ENCODE assay signal across 1 cellular context in genomic region chr14:68460541-68460940, GRCh38.
TF ChIP-seq lines count a peak whose summit lies in the region.

No MANE protein-coding gene starts in this region.

TF ChIP-seq in HEK293T, 16 proteins besides CTCF, POLR2A, EP300 and RAD21 (continued from another document):
- TF ChIP-seq FOXK2 (IDR thresholded peaks at IDR 0.05) (no peak), ARNT (IDR thresholded peaks at IDR 0.05) (no peak), SUZ12 (IDR thresholded peaks at IDR 0.05) (no peak), FOXA1 (IDR thresholded peaks at IDR 0.05) (no peak)
